ENCODE assay signal across 8 cellular contexts in the genomic region with DNA sequence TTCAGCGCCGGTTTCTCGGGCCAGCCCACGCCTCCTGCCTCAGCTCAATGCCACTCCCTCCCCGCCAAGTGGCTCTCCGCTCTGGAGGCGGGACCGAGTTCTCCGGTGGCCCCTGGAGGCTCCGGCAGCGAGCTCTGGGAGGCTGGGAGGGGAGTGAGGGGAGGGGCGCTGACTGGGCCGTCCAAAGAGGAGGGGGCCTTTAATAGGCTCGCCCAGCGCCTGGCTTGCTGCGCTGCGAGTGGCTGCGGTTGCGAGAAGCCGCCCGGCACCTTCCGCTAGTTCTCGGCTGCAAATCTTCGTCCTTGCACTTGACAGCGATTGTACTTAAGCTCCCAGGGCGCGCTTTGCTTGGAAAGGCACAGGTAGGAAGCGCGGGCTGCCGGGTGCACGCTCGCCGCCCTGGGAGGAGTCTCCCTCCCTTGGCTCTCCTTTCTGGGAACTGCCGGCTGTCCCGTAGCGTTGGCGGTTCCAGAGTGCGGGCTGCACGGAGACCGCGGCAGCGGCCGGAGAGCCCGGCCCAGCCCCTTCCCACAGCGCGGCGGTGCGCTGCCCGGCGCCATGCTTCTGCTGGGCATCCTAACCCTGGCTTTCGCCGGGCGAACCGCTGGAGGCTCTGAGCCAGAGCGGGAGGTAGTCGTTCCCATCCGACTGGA. TPM values are rescaled to one million over a fixed set of nuclear protein-coding genes. Genes with fewer than 3 reads are reported as not detected.
DNase-seq lines count a peak whose midpoint lies in the region; ATAC-seq lines count a peak whose summit lies in the region.

A gene with protein sequence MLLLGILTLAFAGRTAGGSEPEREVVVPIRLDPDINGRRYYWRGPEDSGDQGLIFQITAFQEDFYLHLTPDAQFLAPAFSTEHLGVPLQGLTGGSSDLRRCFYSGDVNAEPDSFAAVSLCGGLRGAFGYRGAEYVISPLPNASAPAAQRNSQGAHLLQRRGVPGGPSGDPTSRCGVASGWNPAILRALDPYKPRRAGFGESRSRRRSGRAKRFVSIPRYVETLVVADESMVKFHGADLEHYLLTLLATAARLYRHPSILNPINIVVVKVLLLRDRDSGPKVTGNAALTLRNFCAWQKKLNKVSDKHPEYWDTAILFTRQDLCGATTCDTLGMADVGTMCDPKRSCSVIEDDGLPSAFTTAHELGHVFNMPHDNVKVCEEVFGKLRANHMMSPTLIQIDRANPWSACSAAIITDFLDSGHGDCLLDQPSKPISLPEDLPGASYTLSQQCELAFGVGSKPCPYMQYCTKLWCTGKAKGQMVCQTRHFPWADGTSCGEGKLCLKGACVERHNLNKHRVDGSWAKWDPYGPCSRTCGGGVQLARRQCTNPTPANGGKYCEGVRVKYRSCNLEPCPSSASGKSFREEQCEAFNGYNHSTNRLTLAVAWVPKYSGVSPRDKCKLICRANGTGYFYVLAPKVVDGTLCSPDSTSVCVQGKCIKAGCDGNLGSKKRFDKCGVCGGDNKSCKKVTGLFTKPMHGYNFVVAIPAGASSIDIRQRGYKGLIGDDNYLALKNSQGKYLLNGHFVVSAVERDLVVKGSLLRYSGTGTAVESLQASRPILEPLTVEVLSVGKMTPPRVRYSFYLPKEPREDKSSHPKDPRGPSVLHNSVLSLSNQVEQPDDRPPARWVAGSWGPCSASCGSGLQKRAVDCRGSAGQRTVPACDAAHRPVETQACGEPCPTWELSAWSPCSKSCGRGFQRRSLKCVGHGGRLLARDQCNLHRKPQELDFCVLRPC (plus strand): TSS at position 230 of the 653 bp plus-strand sequence. CDS start 329 bp downstream, at position 559.

- ATAC-seq in naive thymus-derived CD8-positive, alpha-beta T cell: no peak
- no peak for ATAC-seq in GM18517 (IDR thresholded peaks at IDR 0.05; ENCODE audit: unreplicated experiment)

- WGBS in urinary bladder: under 1% methylated on average over 57 of the region's 57 CpGs

- no peaks in the 10 kb centered on the region for H3K4me1 ChIP-seq in urinary bladder (ENCODE audit: insufficient read depth)

- no peaks in the 10 kb centered on the region for H3K9me3 Mint-ChIP-seq in activated CD4-positive, alpha-beta T cell treated with anti-CD3 and anti-CD28 coated beads, Interleukin-2, amount 10 ng/mL, durations not matched to agents 7 days and 5 days
- H3K9me3 Mint-ChIP-seq in naive thymus-derived CD8-positive, alpha-beta T cell: no peaks in the 10 kb centered on the region

- H3K4me3 ChIP-seq in urinary bladder (ENCODE audit: low read depth, low read length): peak within 1 kb of the TSS; percentile 80

- H3K36me3 Mint-ChIP-seq in activated CD4-positive, alpha-beta T cell treated with anti-CD3 and anti-CD28 coated beads, Interleukin-2, amount 10 ng/mL, durations not matched to agents 7 days and 5 days (ENCODE audit: low read depth): no peaks in the 10 kb centered on the region
- H3K36me3 Mint-ChIP-seq in naive thymus-derived CD8-positive, alpha-beta T cell: no peaks in the 10 kb centered on the region

- POLR2A ChIA-PET in activated CD4-positive, alpha-beta T cell treated with anti-CD3 and anti-CD28 coated beads, Interleukin-2, amount 10 ng/mL, durations not matched to agents 7 days and 5 days (lab: Charles Lee): no interaction called here
- POLR2A ChIA-PET in naive thymus-derived CD8-positive, alpha-beta T cell (lab: Charles Lee): no interaction called here

- no peak within 1 kb of the TSS for H3K27ac Mint-ChIP-seq in activated CD4-positive, alpha-beta T cell treated with anti-CD3 and anti-CD28 coated beads, Interleukin-2, amount 10 ng/mL, durations not matched to agents 7 days and 5 days
- peak within 1 kb of the TSS in 1 of 10 donors; percentile 59 for H3K27ac Mint-ChIP-seq in naive thymus-derived CD8-positive, alpha-beta T cell

- peak; percentile 48 for DNase-seq in activated CD4-positive, alpha-beta T cell treated with anti-CD3 and anti-CD28 coated beads, Interleukin-2, amount 10 ng/mL, durations not matched to agents 7 days and 5 days
- no peak for DNase-seq in activated CD4-positive, alpha-beta T cell treated with anti-CD3 and anti-CD28 coated beads, Interleukin-2, amount 50 U/mL, for 4 hours
- peak; percentile 98 for DNase-seq in NCI-H1105 (lab: John Stamatoyannopoulos, UW)
- DNase-seq in activated CD4-positive, alpha-beta T cell treated with anti-CD3 and anti-CD28 coated beads, Interleukin-2, amount 50 U/mL, for 48 hours: peak; percentile 43 to 56
- DNase-seq in fibroblast of peridontal ligament (ENCODE audit: extremely low read depth): peak; percentile 73
- no peak for DNase-seq in naive thymus-derived CD8-positive, alpha-beta T cell

- H3K4me3 Mint-ChIP-seq in activated CD4-positive, alpha-beta T cell treated with anti-CD3 and anti-CD28 coated beads, Interleukin-2, amount 10 ng/mL, durations not matched to agents 7 days and 5 days: peak within 1 kb of the TSS; percentile 45
- peak within 1 kb of the TSS in 8 of 10 donors; percentile 10 to 76 (median 53) for H3K4me3 Mint-ChIP-seq in naive thymus-derived CD8-positive, alpha-beta T cell

- peak within 1 kb of the TSS; percentile 27 for H3K27ac ChIP-seq in urinary bladder (ENCODE audit: low read depth)

- peaks cover 10% of the 10 kb centered on the region for H3K4me1 Mint-ChIP-seq in activated CD4-positive, alpha-beta T cell treated with anti-CD3 and anti-CD28 coated beads, Interleukin-2, amount 10 ng/mL, durations not matched to agents 7 days and 5 days
- H3K4me1 Mint-ChIP-seq in naive thymus-derived CD8-positive, alpha-beta T cell: peaks cover 0 to 13% (median 4%) of the 10 kb centered on the region in 4 donors

- H3K36me3 ChIP-seq in urinary bladder (ENCODE audit: insufficient read depth): no peaks in the 10 kb centered on the region

- CTCF ChIA-PET in activated CD4-positive, alpha-beta T cell treated with anti-CD3 and anti-CD28 coated beads, Interleukin-2, amount 10 ng/mL, durations not matched to agents 7 days and 5 days (lab: Charles Lee): interaction anchor here (0.8 to 1.5 kb wide), 2 partner anchors 10 to 414 kb away, joined by 3 to 5 read pairs; no protein-coding TSS in a partner anchor

- peaks cover 56% of the 10 kb centered on the region for H3K27me3 Mint-ChIP-seq in activated CD4-positive, alpha-beta T cell treated with anti-CD3 and anti-CD28 coated beads, Interleukin-2, amount 10 ng/mL, durations not matched to agents 7 days and 5 days
- peaks cover 6 to 75% (median 39%) of the 10 kb centered on the region in 5 donors for H3K27me3 Mint-ChIP-seq in naive thymus-derived CD8-positive, alpha-beta T cell

RNA-seq across cellular contexts. Expression of the gene that starts here (rescaled TPM):
- total RNA-seq in activated CD4-positive, alpha-beta T cell treated with anti-CD3 and anti-CD28 coated beads, Interleukin-2, amount 10 ng/mL, durations not matched to agents 7 days and 5 days: under 1 TPM; 0.04 to 0.05 TPM
- total RNA-seq in naive thymus-derived CD8-positive, alpha-beta T cell: under 1 TPM in 1 of 2 experiments, not detected in 1; 0.05 TPM
- not detected for polyA plus RNA-seq in naive thymus-derived CD8-positive, alpha-beta T cell
- total RNA-seq in urinary bladder: 16.4 TPM
- 29.8 TPM for polyA plus RNA-seq in urinary bladder

Comparison
In these comparisons a context has a peak if more than half of its experiments do, and no peak if none do; other contexts are left out.
1. RNA of the gene that starts here (total RNA-seq): 16.4 TPM in urinary bladder (single experiment); 0.05 TPM in naive thymus-derived CD8-positive, alpha-beta T cell and 0.04 to 0.05 TPM in activated CD4-positive, alpha-beta T cell treated with anti-CD3 and anti-CD28 coated beads, Interleukin-2, amount 10 ng/mL, durations not matched to agents 7 days and 5 days; every median in the first group is over 10 times any median in the second.
2. RNA of the gene that starts here (polyA plus RNA-seq): 29.8 TPM in urinary bladder (single experiment); not detected in naive thymus-derived CD8-positive, alpha-beta T cell; every median in the first group is over 10 times any median in the second.
3. DNase-seq: peak in NCI-H1105 (single experiment), activated CD4-positive, alpha-beta T cell treated with anti-CD3 and anti-CD28 coated beads, Interleukin-2, amount 50 U/mL, for 48 hours (2 of 2) and fibroblast of peridontal ligament (single experiment); none in activated CD4-positive, alpha-beta T cell treated with anti-CD3 and anti-CD28 coated beads, Interleukin-2, amount 50 U/mL, for 4 hours (0 of 2) and naive thymus-derived CD8-positive, alpha-beta T cell (0 of 10).
4. Peak in DNase-seq in activated CD4-positive, alpha-beta T cell treated with anti-CD3 and anti-CD28 coated beads, Interleukin-2, amount 10 ng/mL, durations not matched to agents 7 days and 5 days; RNA of the gene not detected or under 1 TPM.